In genomic region chr11:59031746-59032145, GRCh38 we compare ENCODE assay signal across 15 cellular contexts. TPM values are rescaled to one million over a fixed set of nuclear protein-coding genes. Genes with fewer than 3 reads are reported as not detected.
"Had no signal": no experiment of that assay in that cellular context is flagged by ENCODE, and none has a peak within 500 bp of the region (broad histone marks: within the 10 kb centered on the region; RNA-seq: fewer than 3 reads in every experiment).

No MANE protein-coding gene starts in this region.

RNA-seq across cellular contexts. Expression of gene GLYATL1B, which starts 54.4 kb away (rescaled TPM):
- total RNA-seq: stomach, subcutaneous adipose tissue, suprapubic skin, temporal lobe, testis, thoracic aorta, thyroid gland, tibial nerve, transverse colon, upper lobe of left lung, upper lobe of right lung, ureter, urinary bladder, uterus, vagina had no signal
